8 cellular contexts compared by ENCODE assay signal in genomic region chr12:97148941-97149559, GRCh38.
DNase-seq lines count a peak whose midpoint lies in the region; ATAC-seq, FAIRE-seq and TF ChIP-seq lines count a peak whose summit lies in the region.

No MANE protein-coding gene starts in this region.

- TF ChIP-seq EP300 in K562 (IDR thresholded peaks at IDR 0.05; ENCODE audit: low read length): no peak

- no peak overlapping the region for H3K27ac ChIP-seq in K562 (ENCODE audit: extremely low read depth, low read depth, low read length)

- TF ChIP-seq CTCF in GM12875 (IDR thresholded peaks at IDR 0.05; ENCODE audit: borderline replicate concordance, insufficient read depth, low read depth, low read length) (peak; percentile 92), LNCAP (IDR thresholded peaks at IDR 0.05) (peak; percentile 95), K562 (IDR thresholded peaks at IDR 0.05 in 2 of 3, conservative IDR thresholded peaks at IDR 0.05 in 1 of 3; ENCODE audit: insufficient read depth in 2 of 3, low read depth in 1 of 3, low read length in 3 of 3) (peak; percentile 24 to 65 (median 39); a peak in 4 of 6 replicates)

- H3K79me2 ChIP-seq in K562 (ENCODE audit: control insufficient read depth, insufficient read depth, low read length): no peaks in the 10 kb centered on the region

- no peaks in the 10 kb centered on the region for H3K4me1 ChIP-seq in HAP-1
- H3K4me1 ChIP-seq in K562 (replicated peaks in 1 of 2; ENCODE audit: control insufficient read depth in 2 of 2, insufficient read depth in 2 of 2, low read length in 2 of 2): no peaks in the 10 kb centered on the region

- no peaks in the 10 kb centered on the region for H3K9me3 ChIP-seq in HAP-1
- H3K9me3 ChIP-seq in K562 (replicated peaks; ENCODE audit: control insufficient read depth, insufficient read depth, low read depth, low read length): no peaks in the 10 kb centered on the region

- POLR2A ChIA-PET in K562 (lab: Yijun Ruan, JAX): interaction anchor here (0.8 kb wide), 1 partner anchor 23 kb away, joined by 3 read pairs; no protein-coding TSS in a partner anchor

- peak; percentile 89 for ATAC-seq in K562

- no peaks in the 10 kb centered on the region for H3K9me1 ChIP-seq in K562 (ENCODE audit: control insufficient read depth, insufficient read depth, low read length)

- in situ Hi-C loops in HAP-1 (cut with MboI; ENCODE audit: low sequenced_read_pairs) (no loop called here), K562 (cut with MboI) (no loop called here)

- H3K9ac ChIP-seq in K562 (ENCODE audit: insufficient read depth in 1 of 2, low read depth in 2 of 2, low read length in 2 of 2): no peak overlapping the region

- CTCF ChIA-PET in K562 (lab: Yijun Ruan, JAX; ENCODE audit: low intra/inter-chr PET ratio): interaction anchor here (0.6 to 0.7 kb wide), 2 partner anchors 160 to 162 kb away, joined by 3 read pairs; no protein-coding TSS in a partner anchor

- 4% methylated on average over 9 of the region's 9 CpGs for WGBS in K562 (ENCODE audit: insufficient coverage, low coverage, missing lambda C conversion rate)

- no peak overlapping the region for H3K4me3 ChIP-seq in GM12875 (ENCODE audit: low read depth, low read length)
- H3K4me3 ChIP-seq in HAP-1: no peak overlapping the region
- H3K4me3 ChIP-seq in K562: no peak overlapping the region

- no peaks in the 10 kb centered on the region for H3K36me3 ChIP-seq in HAP-1 (replicated peaks)
- no peaks in the 10 kb centered on the region for H3K36me3 ChIP-seq in K562 (ENCODE audit: control insufficient read depth, insufficient read depth, low read length)

- BruUV-seq in K562 (replicated peaks; lab: Mats Ljungman, UMichigan): no TSS peak

- H4K20me1 ChIP-seq in K562 (replicated peaks; ENCODE audit: control insufficient read depth, insufficient read depth, low read length): no peaks in the 10 kb centered on the region

- intact Hi-C loops in K562 (cut with micrococcal nuclease): no loop called here

- peak; percentile 42 to 59; a peak in 3 of 4 replicates for TF ChIP-seq RAD21 in K562 (CRISPR knock-in tag; conservative IDR thresholded peaks at IDR 0.05 in 1 of 2, IDR thresholded peaks at IDR 0.05 in 1 of 2)

- no peak for FAIRE-seq in K562 (lab: Jason Lieb, UNC)

- H2AFZ ChIP-seq in K562 (ENCODE audit: low read depth, low read length): no peak overlapping the region

- H3K27me3 ChIP-seq in HAP-1 (ENCODE audit: low read depth) (peaks cover 9% of the 10 kb centered on the region), K562 (ENCODE audit: control insufficient read depth in 2 of 2, insufficient read depth in 2 of 2, low read length in 2 of 2) (no peaks in the 10 kb centered on the region)

- no peak for TF ChIP-seq POLR2A in K562 (conservative IDR thresholded peaks at IDR 0.05)

- H3K4me2 ChIP-seq in K562 (ENCODE audit: insufficient read depth, low read length): no peak overlapping the region

- peak; percentile 23 to 77 for DNase-seq in HAP-1 (ENCODE audit: low spot score in 2 of 2)
- peak; percentile 9 to 26 for DNase-seq in SW 1271 (lab: John Stamatoyannopoulos, UW)
- peak; percentile 15 to 37 (median 30) for DNase-seq in K562 (ENCODE audit: extremely low read depth in 1 of 4, low spot score in 3 of 4)
- peak; percentile 54 for DNase-seq in kidney glomerular epithelial cell (lab: John Stamatoyannopoulos, UW)
- DNase-seq in stimulated activated CD8-positive, alpha-beta memory T cell treated with anti-CD3 and anti-CD28 coated beads, Interleukin-12 subunit alpha, Interleukin-12 subunit beta, amount 100 ng/mL, for 1 hour (ENCODE audit: low read depth): peak; percentile 6
- no peak for DNase-seq in effector CD8-positive, alpha-beta T cell (lab: John Stamatoyannopoulos, UW)

TF ChIP-seq in K562, 482 proteins besides CTCF, POLR2A, EP300 and RAD21:
- TF ChIP-seq CEBPG (CRISPR knock-in tag; IDR thresholded peaks at IDR 0.05) (no peak), CEBPG (tag; conservative IDR thresholded peaks at IDR 0.05 in 1 of 2, IDR thresholded peaks at IDR 0.05 in 1 of 2) (0 out of 4 replicates have a peak, but pooled peaks of 1 of the 2 experiments have one; percentile 6), ZNF217 (CRISPR knock-in tag; IDR thresholded peaks at IDR 0.05) (no peak), SMC3 (conservative IDR thresholded peaks at IDR 0.05; ENCODE audit: insufficient read depth, low read depth, low read length) (0 out of 2 replicates have a peak, but pooled peaks have one; percentile 29), POLR3A (IDR thresholded peaks at IDR 0.05; ENCODE audit: borderline replicate concordance, extremely low read depth, insufficient read depth, insufficient read length) (no peak), DIDO1 (tag; IDR thresholded peaks at IDR 0.05; ENCODE audit: low read depth) (no peak), CBX1 (IDR thresholded peaks at IDR 0.05; ENCODE audit: low read depth) (no peak)

Comparison
In these comparisons a context has a peak if more than half of its experiments do, and no peak if none do; other contexts are left out.
1. CTCF ChIP-seq: peak in every context shown above with its lines; median percentile 95 in LNCAP; 92 in GM12875; 39 in K562.